4 cellular contexts compared by ENCODE assay signal in genomic region chr12:56965124-56965523, GRCh38. TPM values are rescaled to one million over a fixed set of nuclear protein-coding genes. Genes with fewer than 3 reads are reported as not detected.
"Had no signal": no experiment of that assay in that cellular context is flagged by ENCODE, and none has a peak within 500 bp of the region (broad histone marks: within the 10 kb centered on the region; RNA-seq: fewer than 3 reads in every experiment).

No MANE protein-coding gene starts in this region.

RNA-seq across cellular contexts. Expression of gene RDH16, which starts 7.7 kb away (rescaled TPM):
- total RNA-seq: LHCN-M2, M059J had no signal

RNA-seq across cellular contexts. Expression of gene SDR9C7, which starts 30.9 kb away (rescaled TPM):
- total RNA-seq: LHCN-M2, M059J, MCF 10A, NCI-H460 had no signal

RNA-seq across cellular contexts. Expression of gene TAC3, which starts 51.2 kb away (rescaled TPM):
- total RNA-seq: M059J, MCF 10A, NCI-H460 had no signal
